Comparison of ENCODE assay signal across 35 cellular contexts in genomic region chrX:153396320-153397195, GRCh38. TPM values are rescaled to one million over a fixed set of nuclear protein-coding genes. Genes with fewer than 3 reads are reported as not detected.
"Had no signal": no experiment of that assay in that cellular context is flagged by ENCODE, and none has a peak within 500 bp of the region (broad histone marks: within the 10 kb centered on the region; RNA-seq: fewer than 3 reads in every experiment).

No MANE protein-coding gene starts in this region.

- FAIRE-seq: astrocyte, colon, RCC 7860 had no signal

- ATAC-seq: activated naive CD4-positive, alpha-beta T cell treated with anti-CD3 and anti-CD28 coated beads, Interleukin-2, amount 50 U/mL, for 72 hours; body of pancreas had no signal

- H3K27me3 ChIP-seq: adrenal gland, body of pancreas, MG63, SJCRH30 had no signal

- H3K36me3 ChIP-seq: adrenal gland, breast epithelium, MG63, SJCRH30 had no signal

- H3K27ac ChIP-seq: adrenal gland, body of pancreas, breast epithelium, RWPE1, SJCRH30, SK-N-MC, VCaP had no signal

- H3K4me3 ChIP-seq: adrenal gland, body of pancreas, breast epithelium, MG63, SJCRH30, SK-N-MC had no signal

- H3K9me3 ChIP-seq: adrenal gland, body of pancreas, MG63, SJCRH30 had no signal

- H3K4me1 ChIP-seq: adrenal gland, body of pancreas, breast epithelium, SJCRH30 had no signal

- DNase-seq: activated B cell treated with CpG ODN at 0.5 μM for 24 hours; activated CD4-positive, alpha-beta memory T cell treated with anti-CD3 and anti-CD28 coated beads, Interleukin-2, amount 10 ng/mL, durations not matched to agents 7 days and 5 days; activated CD4-positive, alpha-beta T cell treated with anti-CD3 and anti-CD28 coated beads for 1 hour; activated CD4-positive, alpha-beta T cell treated with anti-CD3 and anti-CD28 coated beads for 48 hours; activated CD8-positive, alpha-beta memory T cell treated with anti-CD3 and anti-CD28 coated beads for 24 hours; activated CD8-positive, alpha-beta memory T cell treated with anti-CD3 and anti-CD28 coated beads, Interleukin-2, amount 10 ng/mL, durations not matched to agents 7 days and 5 days; activated CD8-positive, alpha-beta memory T cell treated with anti-CD3 and anti-CD28 coated beads, Interleukin-2, amount 50 U/mL, for 48 hours; activated gamma-delta T cell; activated naive CD4-positive, alpha-beta T cell treated with Interleukin-2 at 50 U/mL for 16 hours; activated T-cell treated with anti-CD3 and anti-CD28 coated beads, Interleukin-2, amount 50 U/mL, for 48 hours; adrenal gland; body of pancreas; caudate nucleus; cerebellar nuclear complex; Kasumi-1; KG1; MG63; NCI-H1048; NCI-H1436; NCI-H1694; NCI-H1930; NCI-H2081 treated with DMSO at 0.1 percent for 48 hours; NCI-H524 treated with DMSO at 0.1 percent for 48 hours; SHP77; SJCRH30 had no signal

RNA-seq across cellular contexts. Expression of gene PNMA6E, which starts 4.6 kb away (rescaled TPM):
- total RNA-seq: activated B cell treated with CpG ODN at 0.5 μM for 24 hours; activated CD4-positive, alpha-beta memory T cell treated with anti-CD3 and anti-CD28 coated beads, Interleukin-2, amount 10 ng/mL, durations not matched to agents 7 days and 5 days; activated CD8-positive, alpha-beta memory T cell treated with anti-CD3 and anti-CD28 coated beads, Interleukin-2, amount 10 ng/mL, durations not matched to agents 7 days and 5 days; activated naive CD4-positive, alpha-beta T cell treated with anti-CD3 and anti-CD28 coated beads, Interleukin-2, amount 50 U/mL, for 72 hours; astrocyte; body of pancreas; breast epithelium; NCI-H460; SJCRH30; T-helper 1 cell treated with Interleukin-12 subunit alpha and Interleukin-12 subunit beta and Interleukin-4 antibody, amounts not matched to agents 30 ng/mL and 1 ng/mL, for 36 hours had no signal

RNA-seq across cellular contexts. Expression of gene ZFP92, which starts 14.7 kb away (rescaled TPM):
- total RNA-seq: SJCRH30 had no signal
